Comparison of ENCODE assay signal across 8 cellular contexts in the genomic region with DNA sequence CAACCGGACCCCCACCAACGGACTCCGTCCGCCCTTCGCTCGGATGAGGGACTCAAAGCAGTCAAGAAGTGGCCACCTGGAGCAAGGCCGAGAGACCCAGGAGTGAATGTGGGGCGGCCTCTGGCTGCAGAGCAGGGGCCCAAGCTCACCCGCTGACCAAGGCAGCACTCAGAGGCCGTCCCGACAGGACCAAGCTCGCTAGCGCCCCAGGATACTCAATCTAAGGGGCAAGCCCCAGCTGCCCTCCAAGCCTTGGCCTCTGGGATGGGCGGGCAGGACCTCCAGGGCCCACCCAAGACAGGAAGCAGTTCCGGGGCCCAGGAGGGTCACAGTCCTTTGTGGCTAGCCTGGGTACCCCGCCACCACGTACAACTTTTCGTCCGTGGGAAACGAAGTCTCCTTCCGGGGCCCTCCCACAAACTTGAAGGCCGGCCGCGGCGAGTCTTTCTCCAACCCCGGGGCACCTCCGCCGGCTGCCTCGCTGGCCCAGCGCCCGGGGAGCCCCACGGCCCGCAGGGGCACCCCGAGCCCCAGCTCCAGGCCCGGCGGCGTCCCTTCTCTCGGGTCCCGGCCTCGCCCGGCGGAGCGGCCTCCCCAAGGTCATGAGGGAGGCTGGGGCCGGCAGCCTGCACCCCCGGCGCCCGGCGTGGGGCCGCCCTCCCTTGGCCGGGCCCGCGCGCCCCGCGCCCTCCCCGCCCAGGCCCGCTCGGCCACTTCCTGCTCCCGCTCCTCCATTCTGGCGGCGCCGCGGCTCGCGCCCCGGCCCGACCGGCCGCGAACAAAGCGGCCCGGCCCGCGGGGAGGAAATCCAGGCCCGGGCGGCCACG.
DNase-seq lines count a peak whose midpoint lies in the region; ATAC-seq and TF ChIP-seq lines count a peak whose summit lies in the region.

No MANE protein-coding gene starts in this region.

- TF ChIP-seq CTCF in WERI-Rb-1 (IDR thresholded peaks at IDR 0.05; ENCODE audit: low read depth, low read length) = no peak

- DNase-seq in NCI-H82 (lab: John Stamatoyannopoulos, UW) (peak; percentile 34), NCI-H82 treated with DMSO at 0.1 percent for 48 hours (lab: John Stamatoyannopoulos, UW; ENCODE audit: unreplicated experiment) (no peak), WERI-Rb-1 (peak; percentile 37), fibroblast of peridontal ligament (ENCODE audit: extremely low read depth) (peak; percentile 16), SKM-1 (lab: John Stamatoyannopoulos, UW; ENCODE audit: unreplicated experiment) (no peak), NCI-H524 (lab: John Stamatoyannopoulos, UW) (no peak)

- ATAC-seq in HG02981 (IDR thresholded peaks at IDR 0.05; ENCODE audit: unreplicated experiment) = peak; percentile 35

- H3K4me3 ChIP-seq in WERI-Rb-1 (ENCODE audit: low read depth, low read length) (peak overlapping the region; percentile 60), neuron (ENCODE audit: low read length) (peak overlapping the region; percentile 70)

- H3K9me3 ChIP-seq in WERI-Rb-1 (ENCODE audit: severe bottlenecking) (no peaks in the 10 kb centered on the region), neuron (ENCODE audit: low read length) (no peaks in the 10 kb centered on the region)

- H3K36me3 ChIP-seq in WERI-Rb-1 = peaks cover 24% of the 10 kb centered on the region
- H3K36me3 ChIP-seq in neuron (ENCODE audit: insufficient read depth, low read length) = peaks cover 20% of the 10 kb centered on the region

- H2AFZ ChIP-seq in neuron (ENCODE audit: low read depth, low read length) = no peak overlapping the region

- H3K27me3 ChIP-seq in WERI-Rb-1 (ENCODE audit: insufficient read depth, low read depth, severe bottlenecking) (no peaks in the 10 kb centered on the region), neuron (ENCODE audit: insufficient read depth, low read length) (peaks cover 38% of the 10 kb centered on the region)

- peak overlapping the region; percentile 74 for H3K27ac ChIP-seq in WERI-Rb-1

- peaks cover 37% of the 10 kb centered on the region for H3K4me1 ChIP-seq in neuron (ENCODE audit: insufficient read depth, low read length)

Comparison
In these comparisons a context has a peak if more than half of its experiments do, and no peak if none do; other contexts are left out.
1. DNase-seq: peak in NCI-H82 (single experiment), WERI-Rb-1 (single experiment) and fibroblast of peridontal ligament (single experiment); none in NCI-H82 treated with DMSO at 0.1 percent for 48 hours (single experiment), SKM-1 (single experiment) and NCI-H524 (0 of 2).